ENCODE assay signal across 22 cellular contexts in the genomic region with DNA sequence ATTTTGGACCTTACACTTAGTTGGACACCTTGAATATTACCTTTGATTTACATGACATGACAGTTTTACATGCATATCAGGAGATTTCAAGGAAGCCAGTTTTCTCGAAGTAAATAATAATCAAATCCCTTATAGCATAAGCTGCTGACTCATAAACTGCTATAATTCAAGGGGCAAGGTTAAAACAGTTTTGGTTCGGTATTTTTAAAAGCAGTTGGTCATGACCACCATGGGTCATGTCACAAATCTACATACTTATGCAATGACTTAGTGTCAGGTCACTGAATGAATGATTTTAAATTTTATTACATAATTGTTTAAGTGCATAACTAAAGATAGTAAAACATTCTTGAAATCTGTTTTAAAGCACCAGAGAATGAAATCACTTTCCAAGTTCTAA.
DNase-seq lines count a peak whose midpoint lies in the region; ATAC-seq, FAIRE-seq and TF ChIP-seq lines count a peak whose summit lies in the region.
"Had no signal": no experiment of that assay in that cellular context is flagged by ENCODE, and none has a peak within 500 bp of the region (broad histone marks: within the 10 kb centered on the region; RNA-seq: fewer than 3 reads in every experiment).

No MANE protein-coding gene starts in this region.

- no peak for TF ChIP-seq RAD21 in HepG2 (CRISPR knock-in tag; IDR thresholded peaks at IDR 0.05)

- no peaks in the 10 kb centered on the region for H3K9me2 ChIP-seq in Karpas-422 (replicated peaks; ENCODE audit: insufficient read depth, low read length)

- H3K36me3 ChIP-seq in HepG2 (replicated peaks in 1 of 2; ENCODE audit: control insufficient read depth in 1 of 2, insufficient read depth in 2 of 2, low read length in 2 of 2) = peaks cover 7 to 37% of the 10 kb centered on the region in 2 experiments
- peaks cover 0 to 31% (median 17%) of the 10 kb centered on the region in 4 donors for H3K36me3 ChIP-seq in right lobe of liver
- peaks cover 87% of the 10 kb centered on the region for H3K36me3 ChIP-seq in Karpas-422 (ENCODE audit: insufficient read depth, low read length)

- POLR2A ChIA-PET in HepG2 (lab: Yijun Ruan, JAX) = no interaction called here

- TF ChIP-seq EP300 in HepG2 (IDR thresholded peaks at IDR 0.05; ENCODE audit: low read depth in 2 of 2, low read length in 2 of 2) = no peak
- TF ChIP-seq EP300 in HepG2 (CRISPR knock-in tag; IDR thresholded peaks at IDR 0.05; ENCODE audit: borderline replicate concordance) = no peak

- ATAC-seq in HepG2 (no peak), right lobe of liver (no peak)
- ATAC-seq: activated CD8-positive, alpha-beta memory T cell treated with anti-CD3 and anti-CD28 coated beads, Interleukin-2, amount 10 ng/mL, durations not matched to agents 7 days and 5 days; heart right ventricle; left colon; psoas muscle had no signal

- no peaks in the 10 kb centered on the region for H4K20me1 ChIP-seq in HepG2 (ENCODE audit: insufficient read depth, low read length)
- no peaks in the 10 kb centered on the region for H4K20me1 ChIP-seq in Karpas-422 (ENCODE audit: insufficient read depth, low read depth, low read length)

- H3K4me1 ChIP-seq in HepG2 (ENCODE audit: insufficient read depth, low read length) = peaks cover 16% of the 10 kb centered on the region
- peaks cover 0 to 27% (median 9%) of the 10 kb centered on the region in 4 donors for H3K4me1 ChIP-seq in right lobe of liver
- no peaks in the 10 kb centered on the region for H3K4me1 ChIP-seq in Karpas-422 (ENCODE audit: low read length)
- H3K4me1 ChIP-seq: psoas muscle had no signal

- H3K27me3 ChIP-seq in HepG2 (ENCODE audit: control insufficient read depth in 1 of 2, insufficient read depth in 2 of 2, low read length in 2 of 2) (no peaks in the 10 kb centered on the region), right lobe of liver (no peaks in the 10 kb centered on the region), Karpas-422 (ENCODE audit: low read length) (no peaks in the 10 kb centered on the region)
- H3K27me3 ChIP-seq: heart right ventricle, tibial nerve had no signal

- TF ChIP-seq CTCF in HepG2 (CRISPR knock-in tag; IDR thresholded peaks at IDR 0.05) (no peak), right lobe of liver (IDR thresholded peaks at IDR 0.05) (no peak)

- CTCF ChIA-PET in HepG2 (lab: Yijun Ruan, JAX; ENCODE audit: low intra/inter-chr PET ratio, low total read pairs) = no interaction called here

- H3K4me3 ChIP-seq in HepG2 (replicated peaks in 1 of 3; ENCODE audit: insufficient read depth in 1 of 3, low read depth in 2 of 3, low read length in 3 of 3) (no peak overlapping the region), right lobe of liver (no peak overlapping the region), Karpas-422 (ENCODE audit: low read length) (no peak overlapping the region)
- H3K4me3 ChIP-seq: heart right ventricle, psoas muscle, tibial nerve had no signal

- no peaks in the 10 kb centered on the region for H3K79me2 ChIP-seq in HepG2 (ENCODE audit: insufficient read depth, low read length)
- H3K79me2 ChIP-seq in Karpas-422 (ENCODE audit: low read length) = no peaks in the 10 kb centered on the region

- H2AFZ ChIP-seq in HepG2 (ENCODE audit: low read length) (no peak overlapping the region), Karpas-422 (ENCODE audit: low read length) (no peak overlapping the region)

- WGBS in HepG2 (ENCODE audit: low lambda C conversion rate) = 93% methylated on average over 2 of the region's 2 CpGs
- 74% methylated on average over 2 of the region's 2 CpGs for WGBS in right lobe of liver (ENCODE audit: insufficient coverage, low coverage, low lambda C conversion rate, missing lambda C conversion rate)

- BruUV-seq in HepG2 (replicated peaks; lab: Mats Ljungman, UMichigan) = no TSS peak

- TF ChIP-seq POLR2A in HepG2 (IDR thresholded peaks at IDR 0.05; ENCODE audit: insufficient read depth in 1 of 2, low read depth in 2 of 2, low read length in 2 of 2) (no peak), right lobe of liver (IDR thresholded peaks at IDR 0.05) (no peak)

- no peak overlapping the region for H3K27ac ChIP-seq in HepG2 (ENCODE audit: extremely low read length, insufficient read depth, low read length)
- peak overlapping the region in 1 of 3 donors; percentile 59 for H3K27ac ChIP-seq in right lobe of liver
- no peak overlapping the region for H3K27ac ChIP-seq in Karpas-422 (ENCODE audit: low read length)
- H3K27ac ChIP-seq: heart right ventricle, KMS-11, psoas muscle, tibial nerve, WERI-Rb-1 had no signal

- H3K4me2 ChIP-seq in HepG2 (ENCODE audit: low read depth, low read length) = no peak overlapping the region
- H3K4me2 ChIP-seq in Karpas-422 (ENCODE audit: low read depth, low read length, poor library complexity, severe bottlenecking) = no peak overlapping the region
- H3K4me2 ChIP-seq: KMS-11 had no signal

- FAIRE-seq in HepG2 (lab: Jason Lieb, UNC) = no peak
- FAIRE-seq: D721Med, H1 had no signal

- no peaks in the 10 kb centered on the region for H3K9me3 ChIP-seq in HepG2 (ENCODE audit: low read length)
- no peaks in the 10 kb centered on the region for H3K9me3 ChIP-seq in right lobe of liver
- no peaks in the 10 kb centered on the region for H3K9me3 ChIP-seq in Karpas-422 (ENCODE audit: low read length)
- H3K9me3 ChIP-seq: psoas muscle, tibial nerve had no signal

- in situ Hi-C loops in HepG2 (cut with HindIII; ENCODE audit: extremely low pct_ligation_motif_present, low pct_unique_long_range_greater_than_20kb) = no loop called here

- DNase-seq in HepG2 (ENCODE audit: low spot score) = no peak
- no peak for DNase-seq in right lobe of liver
- DNase-seq in astrocyte of the hippocampus (ENCODE audit: low read depth, low spot score) = peak; percentile 11
- DNase-seq in kidney tubule cell (ENCODE audit: low spot score) = peak; percentile 64
- no peak for DNase-seq in NCI-H2171 treated with DMSO at 0.1 percent for 48 hours (lab: John Stamatoyannopoulos, UW)
- no peak for DNase-seq in Karpas-422
- no peak for DNase-seq in DMS79 treated with DMSO at 0.1 percent for 48 hours (lab: John Stamatoyannopoulos, UW)
- DNase-seq in NCI-H526 (lab: John Stamatoyannopoulos, UW) = no peak
- DNase-seq: activated CD8-positive, alpha-beta memory T cell treated with anti-CD3 and anti-CD28 coated beads, Interleukin-2, amount 10 ng/mL, durations not matched to agents 7 days and 5 days; activated naive CD4-positive, alpha-beta T cell treated with Interleukin-2 at 50 U/mL for 16 hours; effector CD4-positive, alpha-beta T cell; heart right ventricle; left colon; NCI-H146; NCI-H446; psoas muscle; stimulated activated CD4-positive, alpha-beta T cell treated with anti-CD3 and anti-CD28 coated beads, Interleukin-2, amount 100 ng/mL, for 24 hours; WERI-Rb-1 had no signal

- H3K9ac ChIP-seq in HepG2 (ENCODE audit: insufficient read depth, low read depth, low read length) (no peak overlapping the region), Karpas-422 (ENCODE audit: low read length) (no peak overlapping the region)
- H3K9ac ChIP-seq: KMS-11 had no signal

- intact Hi-C loops in HepG2 (cut with micrococcal nuclease; ENCODE audit: unreplicated experiment) = loop anchor here (5.0 kb wide), 2 partner anchors 108 to 112 kb away; no protein-coding TSS in a partner anchor
- intact Hi-C loops in right lobe of liver (cut with DNase I) = no loop called here

TF ChIP-seq in HepG2, 621 proteins besides CTCF, POLR2A, EP300 and RAD21:
- peak; percentile 39 to 47 for TF ChIP-seq MAFK (conservative IDR thresholded peaks at IDR 0.05 in 1 of 2, IDR thresholded peaks at IDR 0.05 in 1 of 2; ENCODE audit: low read length in 2 of 2)
- TF ChIP-seq, protein P1, sequence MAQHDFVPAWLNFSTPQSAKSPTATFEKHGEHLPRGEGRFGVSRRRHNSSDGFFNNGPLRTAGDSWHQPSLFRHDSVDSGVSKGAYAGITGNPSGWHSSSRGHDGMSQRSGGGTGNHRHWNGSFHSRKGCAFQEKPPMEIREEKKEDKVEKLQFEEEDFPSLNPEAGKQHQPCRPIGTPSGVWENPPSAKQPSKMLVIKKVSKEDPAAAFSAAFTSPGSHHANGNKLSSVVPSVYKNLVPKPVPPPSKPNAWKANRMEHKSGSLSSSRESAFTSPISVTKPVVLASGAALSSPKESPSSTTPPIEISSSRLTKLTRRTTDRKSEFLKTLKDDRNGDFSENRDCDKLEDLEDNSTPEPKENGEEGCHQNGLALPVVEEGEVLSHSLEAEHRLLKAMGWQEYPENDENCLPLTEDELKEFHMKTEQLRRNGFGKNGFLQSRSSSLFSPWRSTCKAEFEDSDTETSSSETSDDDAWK (CRISPR knock-in tag; IDR thresholded peaks at IDR 0.05) = no peak
- TF ChIP-seq TBP (CRISPR knock-in tag; IDR thresholded peaks at IDR 0.05) = no peak
- 0 out of 2 replicates have a peak, but pooled peaks have one; percentile 24 for TF ChIP-seq MAFF (IDR thresholded peaks at IDR 0.05; ENCODE audit: low read depth, low read length)
- TF ChIP-seq MXD4 (CRISPR knock-in tag; IDR thresholded peaks at IDR 0.05) = no peak

Comparison
In these comparisons a context has a peak if more than half of its experiments do, and no peak if none do; other contexts are left out.
1. DNase-seq: peak in astrocyte of the hippocampus (single experiment) and kidney tubule cell (single experiment); none in HepG2 (single experiment), right lobe of liver (0 of 3), NCI-H2171 treated with DMSO at 0.1 percent for 48 hours (single experiment), Karpas-422 (single experiment), DMS79 treated with DMSO at 0.1 percent for 48 hours (single experiment) and NCI-H526 (0 of 2).